ENCODE assay signal across 1 cellular context in genomic region chr2:112646102-112646719, GRCh38.
TF ChIP-seq lines count a peak whose summit lies in the region.

No MANE protein-coding gene starts in this region.

TF ChIP-seq in K562, 482 proteins besides CTCF, POLR2A, EP300 and RAD21 (continued from another document and continues in another):
- TF ChIP-seq REST (CRISPR knock-in tag; IDR thresholded peaks at IDR 0.05; ENCODE audit: low read depth) (no peak), BRF1 (IDR thresholded peaks at IDR 0.05; ENCODE audit: borderline replicate concordance, extremely low read depth, insufficient read length) (no peak), TRIM25 (IDR thresholded peaks at IDR 0.05; ENCODE audit: borderline replicate concordance) (no peak), TFAM (CRISPR knock-in tag; conservative IDR thresholded peaks at IDR 0.05) (no peak), E2F3 (CRISPR knock-in tag; IDR thresholded peaks at IDR 0.05) (peak; percentile 92; the same call in 1 of the 2 replicates), U2AF1 (optimal IDR thresholded peaks at IDR 0.05; ENCODE audit: low read depth, low read length) (peak; percentile 24), THAP7 (CRISPR knock-in tag; IDR thresholded peaks at IDR 0.05) (no peak), E4F1 (CRISPR knock-in tag; IDR thresholded peaks at IDR 0.05; ENCODE audit: borderline replicate concordance) (0 out of 2 replicates have a peak, but pooled peaks have one; percentile 18), STAT5B (CRISPR knock-in tag; IDR thresholded peaks at IDR 0.05) (no peak), ZBTB9 (CRISPR knock-in tag; IDR thresholded peaks at IDR 0.05) (0 out of 2 replicates have a peak, but pooled peaks have one; percentile 63), ZNF3 (CRISPR knock-in tag; IDR thresholded peaks at IDR 0.05) (no peak), FOS (IDR thresholded peaks at IDR 0.05; ENCODE audit: extremely low read depth, insufficient read length) (no peak), ZNF589 (CRISPR knock-in tag; IDR thresholded peaks at IDR 0.05; ENCODE audit: low read depth) (no peak), MBD1 (CRISPR knock-in tag; IDR thresholded peaks at IDR 0.05) (no peak), TSC22D4 (tag; IDR thresholded peaks at IDR 0.05) (no peak), POLR2B (IDR thresholded peaks at IDR 0.05; ENCODE audit: low read depth, partially characterized antibody) (no peak), MCM3 (IDR thresholded peaks at IDR 0.05) (no peak), XRCC4 (IDR thresholded peaks at IDR 0.05; ENCODE audit: extremely low read depth, insufficient read depth, insufficient read length) (no peak), PCBP2 (IDR thresholded peaks at IDR 0.05; ENCODE audit: low read depth, low read length, poor library complexity, severe bottlenecking) (no peak), JUNB (CRISPR knock-in tag; conservative IDR thresholded peaks at IDR 0.05) (no peak), HOMEZ (CRISPR knock-in tag; IDR thresholded peaks at IDR 0.05) (no peak), NR2C2 (CRISPR knock-in tag; IDR thresholded peaks at IDR 0.05) (peak; percentile 15; the same call in 1 of the 2 replicates), NR2C2 (tag; IDR thresholded peaks at IDR 0.05) (peak; percentile 9; the same call in 1 of the 2 replicates), NR1H2 (CRISPR knock-in tag; IDR thresholded peaks at IDR 0.05) (no peak), CHD4 (IDR thresholded peaks at IDR 0.05; ENCODE audit: insufficient read depth, insufficient replicate concordance, low read depth, low read length, poor library complexity, severe bottlenecking) (no peak), ZNF175 (CRISPR knock-in tag; IDR thresholded peaks at IDR 0.05; ENCODE audit: low read depth) (no peak), IRF2 (CRISPR knock-in tag; IDR thresholded peaks at IDR 0.05) (no peak), RBM14 (IDR thresholded peaks at IDR 0.05; ENCODE audit: borderline replicate concordance, insufficient read depth, low read depth, low read length) (no peak), MYNN (IDR thresholded peaks at IDR 0.05) (no peak), MYNN (CRISPR knock-in tag; IDR thresholded peaks at IDR 0.05) (no peak), NR3C1 (CRISPR knock-in tag; IDR thresholded peaks at IDR 0.05) (no peak), ZNF324 (CRISPR knock-in tag; IDR thresholded peaks at IDR 0.05) (no peak), ZNF395 (CRISPR knock-in tag; IDR thresholded peaks at IDR 0.05) (peak; percentile 41; the same call in 1 of the 2 replicates), SIN3B (IDR thresholded peaks at IDR 0.05; ENCODE audit: low read depth) (no peak), ID3 (CRISPR knock-in tag; IDR thresholded peaks at IDR 0.05) (no peak), ID3 (tag; IDR thresholded peaks at IDR 0.05) (peak; percentile 69; the same call in 1 of the 2 replicates), EP400 (IDR thresholded peaks at IDR 0.05) (no peak; the same call in 1 of the 2 replicates), ARNT (IDR thresholded peaks at IDR 0.05) (no peak), KAT2B (IDR thresholded peaks at IDR 0.05; ENCODE audit: low read depth, low read length) (no peak), ATF2 (CRISPR knock-in tag; IDR thresholded peaks at IDR 0.05) (no peak), SP1 (CRISPR knock-in tag; IDR thresholded peaks at IDR 0.05) (no peak), ZNF766 (CRISPR knock-in tag; conservative IDR thresholded peaks at IDR 0.05) (no peak), BMI1 (IDR thresholded peaks at IDR 0.05; ENCODE audit: low read length) (no peak), KDM5B (IDR thresholded peaks at IDR 0.05; ENCODE audit: insufficient replicate concordance, low read depth, low read length) (no peak), EHMT2 (IDR thresholded peaks at IDR 0.05) (no peak), ZNF282 (CRISPR knock-in tag; IDR thresholded peaks at IDR 0.05) (no peak), SREBF1 (IDR thresholded peaks at IDR 0.05; ENCODE audit: borderline replicate concordance, low read depth, low read length) (no peak), PRPF4 (IDR thresholded peaks at IDR 0.05; ENCODE audit: insufficient read depth, low read depth, low read length, poor library complexity, severe bottlenecking) (peak; percentile 48), MAFK (IDR thresholded peaks at IDR 0.05; ENCODE audit: low read length) (no peak), MTF1 (CRISPR knock-in tag; IDR thresholded peaks at IDR 0.05; ENCODE audit: borderline replicate concordance) (no peak), HEY1 (CRISPR knock-in tag; IDR thresholded peaks at IDR 0.05; ENCODE audit: borderline replicate concordance) (no peak)
